In the genomic region with DNA sequence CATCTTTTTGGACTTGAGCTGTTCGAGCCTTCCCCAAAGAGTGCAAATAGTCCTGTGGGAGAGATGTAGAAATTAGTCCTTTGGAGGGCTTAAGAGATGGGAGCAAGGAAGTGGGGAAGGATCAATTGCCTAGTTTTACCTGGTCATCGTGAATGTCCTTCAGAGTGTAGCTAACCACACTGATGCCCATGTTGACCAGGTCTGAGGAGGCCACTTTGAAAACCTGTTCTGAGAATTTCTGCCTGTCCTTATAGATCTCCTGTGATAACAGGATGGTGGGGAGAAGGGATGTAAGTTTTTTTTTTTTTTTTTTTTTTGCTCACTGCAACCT, we compare ENCODE assay signal across 1 cellular context.
TF ChIP-seq lines count a peak whose summit lies in the region.

No MANE protein-coding gene starts in this region.

TF ChIP-seq in endothelial cell of umbilical vein, 7 proteins besides CTCF, POLR2A, EP300 and RAD21:
- TF ChIP-seq EZH2 (IDR thresholded peaks at IDR 0.05; ENCODE audit: borderline replicate concordance, low read depth, low read length, severe bottlenecking), result no peak
- no peak for TF ChIP-seq JUN (IDR thresholded peaks at IDR 0.05; ENCODE audit: borderline replicate concordance, insufficient read depth, insufficient read length, low read depth)
- TF ChIP-seq FOS (IDR thresholded peaks at IDR 0.05; ENCODE audit: borderline replicate concordance, insufficient read depth, low read length), result no peak
- TF ChIP-seq, protein P1, sequence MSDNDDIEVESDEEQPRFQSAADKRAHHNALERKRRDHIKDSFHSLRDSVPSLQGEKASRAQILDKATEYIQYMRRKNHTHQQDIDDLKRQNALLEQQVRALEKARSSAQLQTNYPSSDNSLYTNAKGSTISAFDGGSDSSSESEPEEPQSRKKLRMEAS (IDR thresholded peaks at IDR 0.05; ENCODE audit: insufficient read depth, insufficient read length), result no peak
- no peak for TF ChIP-seq GATA2 (IDR thresholded peaks at IDR 0.05; ENCODE audit: insufficient read depth, insufficient read length, low read depth, low read length)
- no peak for TF ChIP-seq POLR2AphosphoS5 (IDR thresholded peaks at IDR 0.05; ENCODE audit: insufficient read depth, low read depth, low read length)
- TF ChIP-seq MYC (IDR thresholded peaks at IDR 0.05; ENCODE audit: low read depth, low read length), result no peak
TF ChIP-seq in endothelial cell of umbilical vein: peak in this region for 0.
